ENCODE assay signal across 8 cellular contexts in the genomic region with DNA sequence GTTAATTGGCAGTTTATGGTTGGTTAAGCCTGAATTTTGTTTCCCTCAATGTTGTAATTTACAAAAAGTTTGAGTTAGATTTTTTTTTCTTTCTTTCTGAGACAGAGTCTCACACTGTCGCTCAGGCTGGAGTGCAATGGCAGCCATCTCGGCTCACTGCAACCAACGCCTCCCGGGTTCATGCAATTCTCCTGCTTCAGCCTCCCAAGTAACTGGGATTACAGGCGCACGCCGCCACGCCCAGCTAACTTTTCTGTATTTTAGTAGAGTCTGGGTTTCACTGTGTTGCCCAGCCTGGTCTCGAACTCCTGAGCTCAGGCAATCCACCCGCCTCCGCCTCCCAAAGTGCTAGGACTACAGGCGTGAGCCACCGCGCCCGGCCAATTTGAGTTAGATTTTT. TPM values are rescaled to one million over a fixed set of nuclear protein-coding genes. Genes with fewer than 3 reads are reported as not detected.
DNase-seq lines count a peak whose midpoint lies in the region; ATAC-seq and TF ChIP-seq lines count a peak whose summit lies in the region.

No MANE protein-coding gene starts in this region.

- no peaks in the 10 kb centered on the region for H3K4me1 Mint-ChIP-seq in Calu3 (ENCODE audit: low read depth, unreplicated experiment)
- peaks cover 25 to 32% of the 10 kb centered on the region in 2 donors for H3K4me1 Mint-ChIP-seq in effector memory CD8-positive, alpha-beta T cell (ENCODE audit: low read depth in 2 of 2)

- ATAC-seq in effector memory CD8-positive, alpha-beta T cell (replicated peaks) = no peak
- no peak for ATAC-seq in HG03469 (IDR thresholded peaks at IDR 0.05; ENCODE audit: unreplicated experiment)

- CTCF ChIA-PET in Calu3 (lab: Charles Lee) = no interaction called here

- H3K36me3 Mint-ChIP-seq in Calu3 (ENCODE audit: insufficient read depth, unreplicated experiment) = peaks cover 16% of the 10 kb centered on the region
- peaks cover 8% of the 10 kb centered on the region for H3K36me3 Mint-ChIP-seq in effector memory CD8-positive, alpha-beta T cell (ENCODE audit: insufficient read depth)

- H3K27me3 ChIP-seq in NT2/D1 (ENCODE audit: insufficient read depth, insufficient read length) = no peaks in the 10 kb centered on the region
- H3K27me3 ChIP-seq in neutrophil = no peaks in the 10 kb centered on the region

- TF ChIP-seq CTCF in Calu3 (IDR thresholded peaks at IDR 0.05; ENCODE audit: unreplicated experiment) (no peak), neutrophil (IDR thresholded peaks at IDR 0.05) (no peak)

- intact Hi-C loops in Calu3 (cut with micrococcal nuclease; ENCODE audit: unreplicated experiment) = no loop called here

- peak overlapping the region; percentile 82 for H3K4me3 Mint-ChIP-seq in Calu3 (ENCODE audit: low read depth, unreplicated experiment)
- H3K4me3 Mint-ChIP-seq in effector memory CD8-positive, alpha-beta T cell = peak overlapping the region; percentile 96 to 97

- no TSS peak for BruUV-seq in Calu3 (replicated peaks; lab: Mats Ljungman, UMichigan)

- DNase-seq in Calu3 (no peak), NT2/D1 (ENCODE audit: low read depth, low spot score) (no peak), NCI-H2081 (lab: John Stamatoyannopoulos, UW) (no peak), epidermal melanocyte (ENCODE audit: insufficient read length, low spot score) (no peak)
- no peak for DNase-seq in effector memory CD8-positive, alpha-beta T cell
- DNase-seq in stimulated activated CD4-positive, alpha-beta T cell treated with anti-CD3 and anti-CD28 coated beads, Interleukin-4, amount 100 ng/mL, for 24 hours = no peak

- peak overlapping the region; percentile 71 for H3K27ac ChIP-seq in neutrophil

- H3K27ac Mint-ChIP-seq in Calu3 (ENCODE audit: unreplicated experiment) = no peak overlapping the region
- H3K27ac Mint-ChIP-seq in effector memory CD8-positive, alpha-beta T cell = peak overlapping the region; percentile 95 to 97

- H3K36me3 ChIP-seq in NT2/D1 (ENCODE audit: insufficient read depth, insufficient read length, low read length) = peaks cover 9% of the 10 kb centered on the region
- H3K36me3 ChIP-seq in neutrophil = no peaks in the 10 kb centered on the region

- no peaks in the 10 kb centered on the region for H3K27me3 Mint-ChIP-seq in Calu3 (ENCODE audit: unreplicated experiment)
- H3K27me3 Mint-ChIP-seq in effector memory CD8-positive, alpha-beta T cell = no peaks in the 10 kb centered on the region

- H3K9me3 Mint-ChIP-seq in Calu3 (ENCODE audit: low read depth, unreplicated experiment) = no peaks in the 10 kb centered on the region
- H3K9me3 Mint-ChIP-seq in effector memory CD8-positive, alpha-beta T cell = no peaks in the 10 kb centered on the region

- H3K9ac ChIP-seq in NT2/D1 (ENCODE audit: insufficient read length, low read depth) = peak overlapping the region; percentile 94

- no peaks in the 10 kb centered on the region for H3K4me1 ChIP-seq in NT2/D1 (ENCODE audit: insufficient read depth, insufficient read length)
- H3K4me1 ChIP-seq in neutrophil (ENCODE audit: control insufficient read depth in 1 of 2, insufficient read depth in 1 of 2, low read depth in 1 of 2, low read length in 1 of 2) = peaks cover 13 to 38% of the 10 kb centered on the region in 2 experiments

- H3K9me3 ChIP-seq in NT2/D1 (ENCODE audit: insufficient read depth, low read length) (no peaks in the 10 kb centered on the region), neutrophil (no peaks in the 10 kb centered on the region)

- H3K4me3 ChIP-seq in NT2/D1 (ENCODE audit: insufficient read length, low read depth) (peak overlapping the region; percentile 96), neutrophil (ENCODE audit: low read depth in 1 of 2, low read length in 1 of 2) (peak overlapping the region; percentile 68 to 83)

RNA-seq across cellular contexts. Expression of gene ZNF273, which starts 0.9 kb away (rescaled TPM):
- 5.1 and 6.2 TPM in 2 replicates for total RNA-seq in Calu3 (2022)
